Comparison of ENCODE assay signal across 31 cellular contexts in the genomic region with DNA sequence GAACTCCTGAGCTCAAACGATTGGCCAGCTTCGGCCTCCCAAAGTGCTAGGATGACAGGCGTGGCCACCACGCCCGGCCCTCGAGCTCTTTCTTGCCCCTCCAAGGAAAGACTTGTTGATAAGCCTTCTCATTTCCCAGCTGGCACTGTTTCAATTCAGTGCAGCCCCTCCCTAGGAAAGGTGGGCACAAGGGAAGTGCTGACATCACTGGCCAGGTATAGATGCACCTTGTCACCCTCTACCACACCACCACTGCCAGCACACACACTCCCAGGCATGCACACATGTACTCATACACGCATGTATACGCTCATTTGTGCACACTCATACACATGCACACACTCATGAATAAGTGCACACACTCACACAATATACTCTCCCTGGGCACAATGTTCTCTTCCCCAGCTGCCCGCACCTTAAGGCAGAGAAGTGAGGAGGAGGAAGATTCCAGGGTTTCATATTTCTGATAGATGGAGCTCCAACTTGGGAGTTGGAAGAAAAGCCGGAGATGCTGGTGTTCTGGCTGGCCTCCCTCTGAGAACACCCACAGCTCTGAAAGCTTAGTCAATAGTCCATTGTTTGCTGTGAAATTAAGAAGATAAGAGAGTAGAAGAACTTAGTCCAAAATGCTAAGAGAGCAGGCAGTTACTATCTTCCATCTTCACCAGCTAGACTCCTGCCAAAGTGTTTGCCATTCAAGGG.
A peak's percentile ranks its signal among the peaks of the same experiment; 100 is the strongest.
DNase-seq lines count a peak whose midpoint lies in the region; ATAC-seq and TF ChIP-seq lines count a peak whose summit lies in the region.
"Had no signal": no experiment of that assay in that cellular context is flagged by ENCODE, and none has a peak within 500 bp of the region (broad histone marks: within the 10 kb centered on the region; RNA-seq: fewer than 3 reads in every experiment).

No MANE protein-coding gene starts in this region.

- TF ChIP-seq POLR2A in breast epithelium (IDR thresholded peaks at IDR 0.05) (no peak), vagina (IDR thresholded peaks at IDR 0.05) (no peak)

- H3K4me1 Mint-ChIP-seq in MCF 10A (ENCODE audit: insufficient read depth, unreplicated experiment) (peaks cover 4% of the 10 kb centered on the region), neural crest cell (peaks cover 10% of the 10 kb centered on the region)
- peaks cover 9% of the 10 kb centered on the region for H3K4me1 Mint-ChIP-seq in activated CD4-positive, alpha-beta T cell treated with anti-CD3 and anti-CD28 coated beads for 36 hours
- H3K4me1 Mint-ChIP-seq in activated naive CD8-positive, alpha-beta T cell treated with anti-CD3 and anti-CD28 coated beads, Interleukin-2, amount 50 U/mL, for 24 hours = peaks cover 14% of the 10 kb centered on the region
- H3K4me1 Mint-ChIP-seq: activated CD4-positive, alpha-beta T cell treated with anti-CD3 and anti-CD28 coated beads, Interleukin-2, amount 10 ng/mL, durations not matched to agents 24 days and 14 days; central memory CD8-positive, alpha-beta T cell; neural progenitor cell had no signal

- H3K9me3 Mint-ChIP-seq in MCF 10A (ENCODE audit: unreplicated experiment) (peaks cover 11% of the 10 kb centered on the region), neural crest cell (peaks cover 10% of the 10 kb centered on the region)
- H3K9me3 Mint-ChIP-seq in activated CD4-positive, alpha-beta T cell treated with anti-CD3 and anti-CD28 coated beads for 36 hours (ENCODE audit: low read depth) = no peaks in the 10 kb centered on the region
- no peaks in the 10 kb centered on the region for H3K9me3 Mint-ChIP-seq in activated naive CD8-positive, alpha-beta T cell treated with anti-CD3 and anti-CD28 coated beads, Interleukin-2, amount 50 U/mL, for 24 hours

- POLR2A ChIA-PET in MCF 10A (lab: Yijun Ruan, JAX) = no interaction called here
- POLR2A ChIA-PET in activated CD4-positive, alpha-beta T cell treated with anti-CD3 and anti-CD28 coated beads for 36 hours (lab: Charles Lee) = interaction anchor here (0.6 kb wide), 1 partner anchor 31 kb away, joined by 3 read pairs; no protein-coding TSS in a partner anchor

- no peaks in the 10 kb centered on the region for H3K27me3 Mint-ChIP-seq in MCF 10A (ENCODE audit: insufficient read depth, unreplicated experiment)
- H3K27me3 Mint-ChIP-seq in neural crest cell (ENCODE audit: low read depth) = no peaks in the 10 kb centered on the region
- no peaks in the 10 kb centered on the region for H3K27me3 Mint-ChIP-seq in activated CD4-positive, alpha-beta T cell treated with anti-CD3 and anti-CD28 coated beads for 36 hours
- H3K27me3 Mint-ChIP-seq in activated naive CD8-positive, alpha-beta T cell treated with anti-CD3 and anti-CD28 coated beads, Interleukin-2, amount 50 U/mL, for 24 hours = no peaks in the 10 kb centered on the region
- H3K27me3 Mint-ChIP-seq: activated CD4-positive, alpha-beta T cell treated with anti-CD3 and anti-CD28 coated beads, Interleukin-2, amount 10 ng/mL, durations not matched to agents 24 days and 14 days; activated naive CD8-positive, alpha-beta T cell; central memory CD8-positive, alpha-beta T cell had no signal

- H3K27ac Mint-ChIP-seq in MCF 10A (ENCODE audit: low read depth, unreplicated experiment) (no peak overlapping the region), neural crest cell (ENCODE audit: unreplicated experiment) (peak overlapping the region; percentile 73)
- H3K27ac Mint-ChIP-seq in activated CD4-positive, alpha-beta T cell treated with anti-CD3 and anti-CD28 coated beads for 36 hours = no peak overlapping the region
- no peak overlapping the region for H3K27ac Mint-ChIP-seq in activated naive CD8-positive, alpha-beta T cell treated with anti-CD3 and anti-CD28 coated beads, Interleukin-2, amount 50 U/mL, for 24 hours
- H3K27ac Mint-ChIP-seq: activated CD4-positive, alpha-beta T cell treated with anti-CD3 and anti-CD28 coated beads, Interleukin-2, amount 10 ng/mL, durations not matched to agents 24 days and 14 days; activated naive CD8-positive, alpha-beta T cell; dendritic cell treated with granulocyte-macrophage colony-stimulating factor and Interleukin-4, amounts not matched to agents 40 ng/mL and 50 ng/mL, for 4 days; neural progenitor cell had no signal

- CTCF ChIA-PET in MCF 10A (lab: Yijun Ruan, JAX) = interaction anchor here (0.5 to 1.5 kb wide), 5 partner anchors 13 to 785 kb away, joined by 3 to 4 read pairs (median 3); no protein-coding TSS in a partner anchor
- CTCF ChIA-PET in activated CD4-positive, alpha-beta T cell treated with anti-CD3 and anti-CD28 coated beads for 36 hours (lab: Charles Lee) = interaction anchor here (0.6 to 1.2 kb wide), 2 partner anchors 35 to 292 kb away, joined by 3 read pairs; no protein-coding TSS in a partner anchor

- H3K9me3 ChIP-seq in breast epithelium = no peaks in the 10 kb centered on the region
- H3K9me3 ChIP-seq in vagina = no peaks in the 10 kb centered on the region
- H3K9me3 ChIP-seq: Caco-2, pancreas, sigmoid colon had no signal

- intact Hi-C loops in breast epithelium (cut with DNase I; ENCODE audit: low total_unique reads) = no loop called here
- intact Hi-C loops in MCF 10A (cut with micrococcal nuclease) = loop anchor here (10.0 kb wide), 1 partner anchor 195 kb away; a partner anchor contains a TSS
- intact Hi-C loops in cardiac septum (cut with DNase I) = loop anchor here (5.0 kb wide), 1 partner anchor 197 kb away; no protein-coding TSS in a partner anchor
- intact Hi-C loops in vagina (cut with DNase I) = no loop called here
- intact Hi-C loops in activated CD4-positive, alpha-beta T cell treated with anti-CD3 and anti-CD28 coated beads for 36 hours (cut with DNase I, micrococcal nuclease) = no loop called here

- H3K4me1 ChIP-seq in breast epithelium (no peaks in the 10 kb centered on the region), vagina (peaks cover 5% of the 10 kb centered on the region)
- H3K4me1 ChIP-seq: neural progenitor cell had no signal

- no peaks in the 10 kb centered on the region for H3K36me3 ChIP-seq in breast epithelium
- H3K36me3 ChIP-seq in vagina = no peaks in the 10 kb centered on the region
- H3K36me3 ChIP-seq: neural progenitor cell, pancreas, sigmoid colon had no signal

- ATAC-seq in activated CD4-positive, alpha-beta T cell treated with anti-CD3 and anti-CD28 coated beads for 36 hours = no peak
- ATAC-seq in activated naive CD8-positive, alpha-beta T cell treated with anti-CD3 and anti-CD28 coated beads, Interleukin-2, amount 50 U/mL, for 24 hours = no peak
- ATAC-seq: esophagus mucosa had no signal

- DNase-seq in breast epithelium (ENCODE audit: low spot score in 2 of 2) = no peak
- no peak for DNase-seq in MCF 10A (ENCODE audit: unreplicated experiment)
- DNase-seq in cardiac septum (ENCODE audit: low spot score) = peak; percentile 49
- DNase-seq in neural crest cell (ENCODE audit: low read depth, low spot score) = no peak
- no peak for DNase-seq in vagina (ENCODE audit: extremely low spot score in 2 of 2)
- DNase-seq in activated CD4-positive, alpha-beta T cell treated with anti-CD3 and anti-CD28 coated beads for 36 hours = no peak
- DNase-seq in activated naive CD8-positive, alpha-beta T cell treated with anti-CD3 and anti-CD28 coated beads, Interleukin-2, amount 50 U/mL, for 24 hours = no peak
- DNase-seq in AML-193 (lab: John Stamatoyannopoulos, UW) = no peak
- DNase-seq: activated CD4-positive, alpha-beta T cell treated with anti-CD3 and anti-CD28 coated beads, Interleukin-2, amount 10 ng/mL, durations not matched to agents 24 days and 14 days; activated effector memory CD4-positive, alpha-beta T cell treated with anti-CD3 and anti-CD28 coated beads, Interleukin-2, amount 50 U/mL, for 16 hours; activated T-cell treated with anti-CD3 and anti-CD28 coated beads, Interleukin-2, amount 50 U/mL, for 1 hour; C1 segment of cervical spinal cord; Caco-2; DMS79; hypothalamus; mammary epithelial cell; NCI-H1092; NCI-H187 treated with DMSO at 0.1 percent for 48 hours; NCI-H2171; NCI-H510A; pancreas; sigmoid colon; stimulated activated CD4-positive, alpha-beta T cell treated with anti-CD3 and anti-CD28 coated beads, Interleukin-4, amount 100 ng/mL, for 24 hours; T1000 had no signal

- no TSS peak for BruUV-seq in MCF 10A (replicated peaks; lab: Mats Ljungman, UMichigan)

- H3K36me3 Mint-ChIP-seq in MCF 10A (ENCODE audit: insufficient read depth, unreplicated experiment) (no peaks in the 10 kb centered on the region), neural crest cell (ENCODE audit: low read depth) (peaks cover 9% of the 10 kb centered on the region)
- no peaks in the 10 kb centered on the region for H3K36me3 Mint-ChIP-seq in activated CD4-positive, alpha-beta T cell treated with anti-CD3 and anti-CD28 coated beads for 36 hours (ENCODE audit: low read depth)
- peaks cover 6% of the 10 kb centered on the region for H3K36me3 Mint-ChIP-seq in activated naive CD8-positive, alpha-beta T cell treated with anti-CD3 and anti-CD28 coated beads, Interleukin-2, amount 50 U/mL, for 24 hours (ENCODE audit: low read depth)
- H3K36me3 Mint-ChIP-seq: neural progenitor cell had no signal

- no peak overlapping the region for H3K4me3 Mint-ChIP-seq in MCF 10A (ENCODE audit: unreplicated experiment)
- no peak overlapping the region for H3K4me3 Mint-ChIP-seq in neural crest cell
- no peak overlapping the region for H3K4me3 Mint-ChIP-seq in activated CD4-positive, alpha-beta T cell treated with anti-CD3 and anti-CD28 coated beads for 36 hours
- no peak overlapping the region for H3K4me3 Mint-ChIP-seq in activated naive CD8-positive, alpha-beta T cell treated with anti-CD3 and anti-CD28 coated beads, Interleukin-2, amount 50 U/mL, for 24 hours
- H3K4me3 Mint-ChIP-seq: activated CD4-positive, alpha-beta T cell treated with anti-CD3 and anti-CD28 coated beads, Interleukin-2, amount 10 ng/mL, durations not matched to agents 24 days and 14 days; activated naive CD8-positive, alpha-beta T cell; central memory CD8-positive, alpha-beta T cell; dendritic cell treated with granulocyte-macrophage colony-stimulating factor and Interleukin-4, amounts not matched to agents 40 ng/mL and 50 ng/mL, for 4 days; neural progenitor cell had no signal

- H3K27me3 ChIP-seq in breast epithelium (no peaks in the 10 kb centered on the region), vagina (no peaks in the 10 kb centered on the region)
- H3K27me3 ChIP-seq: neural progenitor cell, pancreas, sigmoid colon had no signal

- H3K4me3 ChIP-seq in breast epithelium (no peak overlapping the region), vagina (no peak overlapping the region)
- H3K4me3 ChIP-seq: neural progenitor cell, pancreas, sigmoid colon had no signal

- peak overlapping the region; percentile 12 to 82 for H3K27ac ChIP-seq in breast epithelium
- peak overlapping the region; percentile 49 for H3K27ac ChIP-seq in vagina
- H3K27ac ChIP-seq: 22Rv1, neural progenitor cell, pancreas, VCaP had no signal

- TF ChIP-seq CTCF in breast epithelium (IDR thresholded peaks at IDR 0.05) = no peak
- no peak for TF ChIP-seq CTCF in MCF 10A (IDR thresholded peaks at IDR 0.05; ENCODE audit: unreplicated experiment)
- TF ChIP-seq CTCF in neural crest cell (conservative IDR thresholded peaks at IDR 0.05) = no peak
- no peak for TF ChIP-seq CTCF in vagina (IDR thresholded peaks at IDR 0.05)

Comparison
In these comparisons a context has a peak if more than half of its experiments do, and no peak if none do; other contexts are left out.
1. intact Hi-C loops: an anchor here in MCF 10A (10.0 kb wide) and cardiac septum (5.0 kb wide); none called in breast epithelium, vagina and activated CD4-positive, alpha-beta T cell treated with anti-CD3 and anti-CD28 coated beads for 36 hours.